Comparison of ENCODE assay signal across 1 cellular context in the genomic region with DNA sequence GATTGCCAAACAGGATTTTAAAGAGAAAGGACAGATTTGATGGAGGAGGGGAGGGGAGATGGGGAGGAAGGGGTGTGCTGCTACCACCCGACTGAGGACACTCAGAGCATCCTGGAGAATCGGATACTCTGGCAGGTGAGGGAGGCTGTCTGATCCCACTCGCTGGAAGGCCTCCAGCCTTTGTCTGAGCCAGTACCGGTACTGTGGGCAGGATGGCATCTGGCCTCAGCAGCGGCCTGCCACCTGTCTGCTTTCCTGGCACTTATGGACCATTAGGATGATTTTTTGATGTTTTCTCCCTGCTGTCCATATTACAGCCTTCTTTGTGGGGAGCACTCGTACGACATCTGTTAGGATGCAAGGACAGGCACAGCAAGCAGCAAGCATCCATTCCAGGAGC.
TF ChIP-seq lines count a peak whose summit lies in the region.

No MANE protein-coding gene starts in this region.

TF ChIP-seq in K562, 482 proteins besides CTCF, POLR2A, EP300 and RAD21:
- TF ChIP-seq CC2D1A (IDR thresholded peaks at IDR 0.05) = no peak
- no peak for TF ChIP-seq TEAD4 (IDR thresholded peaks at IDR 0.05; ENCODE audit: low read length)
- 0 out of 2 replicates have a peak, but pooled peaks have one; percentile 25 for TF ChIP-seq TEAD4 (CRISPR knock-in tag; IDR thresholded peaks at IDR 0.05; ENCODE audit: borderline replicate concordance)
